Comparison of ENCODE assay signal across 9 cellular contexts in genomic region chr3:49855662-49856061, GRCh38. TPM values are rescaled to one million over a fixed set of nuclear protein-coding genes. Genes with fewer than 3 reads are reported as not detected.
A peak's percentile ranks its signal among the peaks of the same experiment; 100 is the strongest.
DNase-seq lines count a peak whose midpoint lies in the region; ATAC-seq, FAIRE-seq and TF ChIP-seq lines count a peak whose summit lies in the region.
"Had no signal": no experiment of that assay in that cellular context is flagged by ENCODE, and none has a peak within 500 bp of the region (broad histone marks: within the 10 kb centered on the region; RNA-seq: fewer than 3 reads in every experiment).

No MANE protein-coding gene starts in this region.

- peaks cover 7% of the 10 kb centered on the region for H3K27me3 Mint-ChIP-seq in progenitor cell of endocrine pancreas

- peak overlapping the region; percentile 89 for H3K4me3 ChIP-seq in OCI-LY7 (ENCODE audit: low read depth, low read length, poor library complexity, severe bottlenecking)
- peak overlapping the region; percentile 41 to 64 (median 54) for H3K4me3 ChIP-seq in endothelial cell of umbilical vein (replicated peaks in 1 of 3; ENCODE audit: insufficient read depth in 1 of 3, low read depth in 1 of 3, low read length in 3 of 3)

- H4K20me1 ChIP-seq in OCI-LY7 (ENCODE audit: insufficient read depth, low read length) (no peaks in the 10 kb centered on the region), endothelial cell of umbilical vein (replicated peaks; ENCODE audit: control insufficient read depth, extremely low read depth, insufficient read depth, low read length) (no peaks in the 10 kb centered on the region)

- no peak for TF ChIP-seq POLR2A in endothelial cell of umbilical vein (IDR thresholded peaks at IDR 0.05; ENCODE audit: low read depth, low read length)

- peaks cover 6% of the 10 kb centered on the region for H3K4me1 Mint-ChIP-seq in progenitor cell of endocrine pancreas (ENCODE audit: low read depth)

- H3K9me3 ChIP-seq in ES-I3 (ENCODE audit: control insufficient read depth, insufficient read depth, low read length) = no peaks in the 10 kb centered on the region
- no peaks in the 10 kb centered on the region for H3K9me3 ChIP-seq in OCI-LY7 (ENCODE audit: low read length)
- no peaks in the 10 kb centered on the region for H3K9me3 ChIP-seq in endothelial cell of umbilical vein (replicated peaks; ENCODE audit: control insufficient read depth, insufficient read depth, low read length)

- BruUV-seq in OCI-LY7 (replicated peaks; lab: Mats Ljungman, UMichigan) (no TSS peak), endothelial cell of umbilical vein (replicated peaks; lab: Mats Ljungman, UMichigan) (no TSS peak)

- H3K27ac Mint-ChIP-seq in progenitor cell of endocrine pancreas = no peak overlapping the region

- peak overlapping the region; percentile 88 for H3K4me3 Mint-ChIP-seq in progenitor cell of endocrine pancreas (ENCODE audit: low read depth)

- H3K27ac ChIP-seq in OCI-LY7 (ENCODE audit: low read depth, low read length, poor library complexity, severe bottlenecking) (peak overlapping the region; percentile 38), endothelial cell of umbilical vein (ENCODE audit: insufficient read depth, low read depth, low read length) (no peak overlapping the region)

- H3K79me2 ChIP-seq in OCI-LY7 (ENCODE audit: insufficient read depth, low read depth, low read length) (peaks cover 31% of the 10 kb centered on the region), endothelial cell of umbilical vein (ENCODE audit: control insufficient read depth, insufficient read depth, low read length) (peaks cover 3% of the 10 kb centered on the region)

- H2AFZ ChIP-seq in OCI-LY7 (ENCODE audit: low read length) (no peak overlapping the region), endothelial cell of umbilical vein (ENCODE audit: low read depth, low read length) (no peak overlapping the region)

- no peaks in the 10 kb centered on the region for H3K9me3 Mint-ChIP-seq in progenitor cell of endocrine pancreas (ENCODE audit: low read depth)

- DNase-seq in OCI-LY7 (ENCODE audit: low spot score) (no peak), endothelial cell of umbilical vein (ENCODE audit: low read depth, low spot score) (no peak), progenitor cell of endocrine pancreas (ENCODE audit: low spot score, unreplicated experiment) (no peak), NCI-H1105 (lab: John Stamatoyannopoulos, UW) (no peak), NK-92 (lab: John Stamatoyannopoulos, UW; ENCODE audit: unreplicated experiment) (no peak), NCI-H2107 (lab: John Stamatoyannopoulos, UW) (no peak)

- CTCF ChIA-PET in OCI-LY7 (lab: Charles Lee; ENCODE audit: unreplicated experiment) = interaction anchor here (1.1 kb wide), 1 partner anchor 52 kb away, joined by 3 read pairs; the partner anchor contains the start of gene INKA1
- CTCF ChIA-PET in endothelial cell of umbilical vein (lab: Charles Lee) = interaction anchor here (1.2 kb wide), 1 partner anchor 52 kb away, joined by 3 read pairs; the partner anchor contains the start of gene INKA1

- dilution Hi-C loops in endothelial cell of umbilical vein (cut with MboI; ENCODE audit: extremely low pct_ligation_motif_present, low sequenced_read_pairs) = no loop called here

- TF ChIP-seq CTCF in OCI-LY7 (conservative IDR thresholded peaks at IDR 0.05; ENCODE audit: low read length) = no peak
- no peak for TF ChIP-seq CTCF in endothelial cell of umbilical vein (IDR thresholded peaks at IDR 0.05; ENCODE audit: extremely low read depth in 1 of 2, insufficient read depth in 1 of 2, low read depth in 1 of 2, low read length in 2 of 2)
- TF ChIP-seq CTCF in progenitor cell of endocrine pancreas (IDR thresholded peaks at IDR 0.05; ENCODE audit: unreplicated experiment) = no peak

- H3K9ac ChIP-seq in ES-I3 (ENCODE audit: low read depth, low read length) (peak overlapping the region; percentile 91), endothelial cell of umbilical vein (replicated peaks; ENCODE audit: extremely low read depth, insufficient read depth, low read length) (peak overlapping the region; percentile 52)

- FAIRE-seq in endothelial cell of umbilical vein (lab: Jason Lieb, UNC) = peak; percentile 26

- H3K4me2 ChIP-seq in OCI-LY7 (ENCODE audit: low read length) (peak overlapping the region; percentile 98), endothelial cell of umbilical vein (ENCODE audit: insufficient read depth, low read length) (peak overlapping the region; percentile 84)

- no peaks in the 10 kb centered on the region for H3K9me2 ChIP-seq in OCI-LY7 (ENCODE audit: insufficient read depth, low read length)

- intact Hi-C loops in OCI-LY7 (cut with micrococcal nuclease; ENCODE audit: unreplicated experiment) (loop anchor here (5.0 kb wide), 1 partner anchor 47 kb away; the partner anchor contains the start of gene MST1R), endothelial cell of umbilical vein (cut with micrococcal nuclease) (loop anchor here (2.0 kb wide), 1 partner anchor 51 kb away; no protein-coding TSS in a partner anchor)

- POLR2A ChIA-PET in OCI-LY7 (lab: Charles Lee) (interaction anchor here (0.8 to 1.3 kb wide), 3 partner anchors 11 to 51 kb away, joined by 3 to 4 read pairs (median 3); no protein-coding TSS in a partner anchor), endothelial cell of umbilical vein (lab: Charles Lee) (no interaction called here)

- H3K36me3 ChIP-seq in ES-I3 (ENCODE audit: insufficient read depth, low read length) = no peaks in the 10 kb centered on the region
- H3K36me3 ChIP-seq in OCI-LY7 (ENCODE audit: insufficient read depth, low read length) = peaks cover 6% of the 10 kb centered on the region
- no peaks in the 10 kb centered on the region for H3K36me3 ChIP-seq in endothelial cell of umbilical vein (ENCODE audit: control insufficient read depth in 2 of 2, extremely low read depth in 1 of 2, insufficient read depth in 2 of 2, low read length in 2 of 2)

- no peak for ATAC-seq in GM21360 (IDR thresholded peaks at IDR 0.05; ENCODE audit: unreplicated experiment)

- H3K4me1 ChIP-seq in ES-I3 (ENCODE audit: insufficient read depth, low read length) = peaks cover 5% of the 10 kb centered on the region
- peaks cover 25% of the 10 kb centered on the region for H3K4me1 ChIP-seq in OCI-LY7 (ENCODE audit: insufficient read depth, low read length, poor library complexity, severe bottlenecking)
- peaks cover 12% of the 10 kb centered on the region for H3K4me1 ChIP-seq in endothelial cell of umbilical vein (ENCODE audit: control insufficient read depth, extremely low read depth, insufficient read depth, low read length)

- H3K36me3 Mint-ChIP-seq in progenitor cell of endocrine pancreas (ENCODE audit: insufficient read depth) = no peaks in the 10 kb centered on the region

- no peaks in the 10 kb centered on the region for H3K9me1 ChIP-seq in endothelial cell of umbilical vein (replicated peaks; ENCODE audit: control insufficient read depth, extremely low read depth, insufficient read depth, low read length)

- H3K27me3 ChIP-seq in endothelial cell of umbilical vein (ENCODE audit: control insufficient read depth in 2 of 2, insufficient read depth in 2 of 2, low read length in 2 of 2) = no peaks in the 10 kb centered on the region

RNA-seq across cellular contexts. Expression of gene TRAIP, which starts 0.7 kb away (rescaled TPM):
- 24.4 and 38.6 TPM in 2 replicates for total RNA-seq in OCI-LY7 (2014; rRNA removed; shearing (Covaris generic))
- total RNA-seq in OCI-LY7 (2022) = 41.8 and 48.9 TPM in 2 replicates
- 11.5 and 13.4 TPM in 2 replicates for total RNA-seq in endothelial cell of umbilical vein
- 8.6 and 9.5 TPM in 2 replicates for polyA plus RNA-seq in endothelial cell of umbilical vein
- 7.6 TPM in 2 replicates for polyA plus RNA-seq in endothelial cell of umbilical vein (2011; cell fraction: cytosol; rRNA removed)
- 37.3 and 39.4 TPM in 2 replicates for polyA plus RNA-seq in endothelial cell of umbilical vein (2011; cell fraction: nucleus; rRNA removed)
- polyA plus RNA-seq in endothelial cell of umbilical vein (2012) = 3.8 and 5.3 TPM in 2 replicates
- 7.7 and 15.3 TPM in 2 replicates for polyA minus RNA-seq in endothelial cell of umbilical vein
- polyA minus RNA-seq in endothelial cell of umbilical vein (2011; cell fraction: cytosol; rRNA and poly(A)+ RNA removed) = 15.3 TPM
- polyA minus RNA-seq in endothelial cell of umbilical vein (2011; cell fraction: nucleus; rRNA and poly(A)+ RNA removed) = 4.4 and 7.6 TPM in 2 replicates
- 16.2 and 20.6 TPM in 2 replicates for total RNA-seq in progenitor cell of endocrine pancreas

RNA-seq across cellular contexts. Expression of gene CAMKV, which starts 14.0 kb away (rescaled TPM):
- not detected in 2 replicates for total RNA-seq in OCI-LY7 (2014; rRNA removed; shearing (Covaris generic))
- total RNA-seq in OCI-LY7 (2022) (0.37 and 0.63 TPM in 2 replicates), endothelial cell of umbilical vein (not detected in 2 replicates), progenitor cell of endocrine pancreas (1.6 and 2.1 TPM in 2 replicates)
- not detected in 2 replicates for polyA plus RNA-seq in endothelial cell of umbilical vein
- polyA plus RNA-seq in endothelial cell of umbilical vein (2011; cell fraction: cytosol; rRNA removed) = not detected in 2 replicates
- polyA plus RNA-seq in endothelial cell of umbilical vein (2011; cell fraction: nucleus; rRNA removed) = not detected in 2 replicates
- polyA plus RNA-seq in endothelial cell of umbilical vein (2012) = not detected in 2 replicates
- polyA minus RNA-seq in endothelial cell of umbilical vein = not detected in 2 replicates
- polyA minus RNA-seq in endothelial cell of umbilical vein (2011; cell fraction: cytosol; rRNA and poly(A)+ RNA removed) = not detected
- not detected in 2 replicates for polyA minus RNA-seq in endothelial cell of umbilical vein (2011; cell fraction: nucleus; rRNA and poly(A)+ RNA removed)
- polyA plus RNA-seq: lung had no signal

RNA-seq across cellular contexts. Expression of gene UBA7, which starts 41.9 kb away (rescaled TPM):
- total RNA-seq in OCI-LY7 (2014; rRNA removed; shearing (Covaris generic)) = 18.1 and 26.3 TPM in 2 replicates
- total RNA-seq in OCI-LY7 (2022) (14.2 and 14.7 TPM in 2 replicates), endothelial cell of umbilical vein (41.9 and 57.4 TPM in 2 replicates), progenitor cell of endocrine pancreas (1.2 and 2.2 TPM in 2 replicates)
- polyA plus RNA-seq in endothelial cell of umbilical vein = 80.7 and 98.7 TPM in 2 replicates
- 17.5 and 25.1 TPM in 2 replicates for polyA plus RNA-seq in endothelial cell of umbilical vein (2011; cell fraction: cytosol; rRNA removed)
- 482 and 714 TPM in 2 replicates for polyA plus RNA-seq in endothelial cell of umbilical vein (2011; cell fraction: nucleus; rRNA removed)
- polyA plus RNA-seq in endothelial cell of umbilical vein (2012) = 15.8 and 28.3 TPM in 2 replicates
- 73.0 and 81.6 TPM in 2 replicates for polyA minus RNA-seq in endothelial cell of umbilical vein
- polyA minus RNA-seq in endothelial cell of umbilical vein (2011; cell fraction: cytosol; rRNA and poly(A)+ RNA removed) = 2.0 TPM
- 72.5 and 96.4 TPM in 2 replicates for polyA minus RNA-seq in endothelial cell of umbilical vein (2011; cell fraction: nucleus; rRNA and poly(A)+ RNA removed)

RNA-seq across cellular contexts. Expression of gene MST1R, which starts 48.0 kb away (rescaled TPM):
- 0.05 and 0.82 TPM in 2 replicates for total RNA-seq in OCI-LY7 (2014; rRNA removed; shearing (Covaris generic))
- total RNA-seq in OCI-LY7 (2022) (0.17 and 0.38 TPM in 2 replicates), endothelial cell of umbilical vein (0.93 and 1.5 TPM in 2 replicates), progenitor cell of endocrine pancreas (4.4 and 6.5 TPM in 2 replicates)
- polyA plus RNA-seq in endothelial cell of umbilical vein = 2.4 and 3.6 TPM in 2 replicates
- 0.73 and 1.2 TPM in 2 replicates for polyA plus RNA-seq in endothelial cell of umbilical vein (2011; cell fraction: cytosol; rRNA removed)
- 6.8 and 8.6 TPM in 2 replicates for polyA plus RNA-seq in endothelial cell of umbilical vein (2011; cell fraction: nucleus; rRNA removed)
- polyA plus RNA-seq in endothelial cell of umbilical vein (2012) = 0.59 and 1.2 TPM in 2 replicates
- 2.8 and 5.0 TPM in 2 replicates for polyA minus RNA-seq in endothelial cell of umbilical vein
- polyA minus RNA-seq in endothelial cell of umbilical vein (2011; cell fraction: cytosol; rRNA and poly(A)+ RNA removed) = 33.5 TPM
- 2.1 and 2.6 TPM in 2 replicates for polyA minus RNA-seq in endothelial cell of umbilical vein (2011; cell fraction: nucleus; rRNA and poly(A)+ RNA removed)

RNA-seq across cellular contexts. Expression of gene INKA1, which starts 52.6 kb away (rescaled TPM):
- 12.8 and 18.4 TPM in 2 replicates for total RNA-seq in OCI-LY7 (2014; rRNA removed; shearing (Covaris generic))
- 7.6 and 7.9 TPM in 2 replicates for total RNA-seq in OCI-LY7 (2022)
- 24.0 and 26.5 TPM in 2 replicates for total RNA-seq in endothelial cell of umbilical vein
- 37.8 and 57.7 TPM in 2 replicates for polyA plus RNA-seq in endothelial cell of umbilical vein
- polyA plus RNA-seq in endothelial cell of umbilical vein (2011; cell fraction: cytosol; rRNA removed) = 24.6 and 29.2 TPM in 2 replicates
- 7.7 and 10.1 TPM in 2 replicates for polyA plus RNA-seq in endothelial cell of umbilical vein (2011; cell fraction: nucleus; rRNA removed)
- polyA plus RNA-seq in endothelial cell of umbilical vein (2012) = 6.0 and 7.1 TPM in 2 replicates
- 15.3 and 15.6 TPM in 2 replicates for polyA minus RNA-seq in endothelial cell of umbilical vein
- polyA minus RNA-seq in endothelial cell of umbilical vein (2011; cell fraction: cytosol; rRNA and poly(A)+ RNA removed) = 1.3 TPM
- 6.8 and 10.0 TPM in 2 replicates for polyA minus RNA-seq in endothelial cell of umbilical vein (2011; cell fraction: nucleus; rRNA and poly(A)+ RNA removed)
- not detected in 2 replicates for total RNA-seq in progenitor cell of endocrine pancreas
